ENCODE assay signal across 9 cellular contexts in the genomic region with DNA sequence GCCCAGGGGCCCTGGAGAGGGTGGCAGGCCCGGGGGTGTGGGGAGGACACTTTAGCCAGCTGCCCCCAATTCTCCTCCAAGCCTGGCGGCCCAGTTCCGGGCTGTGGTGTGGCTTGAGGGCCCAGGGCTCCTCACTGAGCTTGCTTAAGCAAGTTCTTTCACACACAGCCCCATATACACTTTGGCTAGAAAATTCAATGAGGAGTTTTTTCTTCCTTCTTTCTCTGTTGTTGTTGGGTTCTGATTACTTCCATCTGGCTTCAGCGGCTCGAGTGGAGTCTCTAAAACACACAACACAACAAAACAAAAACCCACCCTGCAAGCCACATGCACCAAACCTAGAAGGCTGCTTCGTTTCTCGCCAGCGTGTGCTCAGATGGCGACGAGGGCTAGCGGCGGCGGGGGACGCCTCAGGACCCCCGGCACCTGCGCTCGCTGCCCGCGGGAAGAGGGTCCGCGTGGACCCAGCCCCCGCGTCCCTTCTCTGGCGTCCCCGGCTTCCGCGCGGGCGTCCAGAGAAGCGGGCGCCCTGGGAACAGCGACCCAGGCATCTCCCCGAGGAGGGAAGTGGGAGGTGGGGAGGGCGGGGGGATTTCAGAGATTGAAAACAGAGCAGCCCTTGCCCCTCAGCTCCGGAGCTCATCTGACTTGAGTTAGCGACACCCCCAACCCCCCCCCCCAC. TPM values are rescaled to one million over a fixed set of nuclear protein-coding genes. Genes with fewer than 3 reads are reported as not detected.
DNase-seq lines count a peak whose midpoint lies in the region; ATAC-seq and TF ChIP-seq lines count a peak whose summit lies in the region.
"Had no signal": no experiment of that assay in that cellular context is flagged by ENCODE, and none has a peak within 500 bp of the region (broad histone marks: within the 10 kb centered on the region; RNA-seq: fewer than 3 reads in every experiment).

No MANE protein-coding gene starts in this region.

- H3K27ac ChIP-seq in WERI-Rb-1: no peak overlapping the region

- TF ChIP-seq CTCF in WERI-Rb-1 (IDR thresholded peaks at IDR 0.05; ENCODE audit: low read depth, low read length): no peak

- H3K9ac ChIP-seq in ES-I3 (ENCODE audit: low read depth, low read length): peak overlapping the region; percentile 89

- intact Hi-C loops in sciatic nerve (cut with DNase I): no loop called here

- H3K4me3 Mint-ChIP-seq in T-helper 17 cell: no peak overlapping the region

- H3K9me3 ChIP-seq in ES-I3 (ENCODE audit: control insufficient read depth, insufficient read depth, low read length): no peaks in the 10 kb centered on the region
- H3K9me3 ChIP-seq in WERI-Rb-1 (ENCODE audit: severe bottlenecking): no peaks in the 10 kb centered on the region
- H3K9me3 ChIP-seq in T-helper 17 cell (ENCODE audit: control insufficient read depth, low read length, poor library complexity, severe bottlenecking): no peaks in the 10 kb centered on the region

- H3K27ac Mint-ChIP-seq in T-helper 17 cell: no peak overlapping the region
- H3K27ac Mint-ChIP-seq: activated naive CD4-positive, alpha-beta T cell treated with anti-CD3 and anti-CD28 coated beads, Interleukin-2, amount 10 ng/mL, durations not matched to agents 7 days and 5 days had no signal

- H3K27me3 ChIP-seq in WERI-Rb-1 (ENCODE audit: insufficient read depth, low read depth, severe bottlenecking): peaks cover 63% of the 10 kb centered on the region

- peaks cover 6% of the 10 kb centered on the region; the same call in 1 of the 2 replicates for H3K36me3 ChIP-seq in ES-I3 (ENCODE audit: insufficient read depth, low read length)
- H3K36me3 ChIP-seq in WERI-Rb-1: no peaks in the 10 kb centered on the region

- H3K4me1 Mint-ChIP-seq in T-helper 17 cell: peaks cover 3% of the 10 kb centered on the region

- peaks cover 32% of the 10 kb centered on the region for H3K4me1 ChIP-seq in ES-I3 (ENCODE audit: insufficient read depth, low read length)

- ATAC-seq in sciatic nerve (peak; percentile 47), T-helper 17 cell (no peak), HG03457 (IDR thresholded peaks at IDR 0.05; ENCODE audit: unreplicated experiment) (no peak)

- no peak for DNase-seq in WERI-Rb-1
- no peak for DNase-seq in sciatic nerve (ENCODE audit: low spot score)
- DNase-seq in T-helper 17 cell: no peak
- DNase-seq in NCI-H2029 (lab: John Stamatoyannopoulos, UW): no peak
- no peak for DNase-seq in ACHN

- H3K36me3 Mint-ChIP-seq in T-helper 17 cell (ENCODE audit: low read depth): peaks cover 4% of the 10 kb centered on the region
- H3K36me3 Mint-ChIP-seq: activated naive CD4-positive, alpha-beta T cell treated with anti-CD3 and anti-CD28 coated beads, Interleukin-2, amount 10 ng/mL, durations not matched to agents 7 days and 5 days had no signal

- H3K4me3 ChIP-seq in WERI-Rb-1 (ENCODE audit: low read depth, low read length) (peak overlapping the region; percentile 35), iPS-11a (ENCODE audit: low read depth, low read length) (peak overlapping the region; percentile 85)

- peaks cover 63% of the 10 kb centered on the region for H3K27me3 Mint-ChIP-seq in T-helper 17 cell

- in situ Hi-C loops in ACHN (cut with HindIII; ENCODE audit: low pct_ligation_motif_present, low pct_unique_long_range_greater_than_20kb, low sequenced_read_pairs): no loop called here

RNA-seq across cellular contexts. Expression of a gene that starts 0.6 kb away (rescaled TPM):
- total RNA-seq in sciatic nerve (14.4 TPM), T-helper 17 cell (not detected)

Comparison
In these comparisons a context has a peak if more than half of its experiments do, and no peak if none do; other contexts are left out.
1. RNA of a gene that starts 0.6 kb away (total RNA-seq): 14.4 TPM in sciatic nerve (single experiment); not detected in T-helper 17 cell; every median in the first group is over 10 times any median in the second.